8 cellular contexts compared by ENCODE assay signal in genomic region chr10:70458329-70459060, GRCh38. TPM values are rescaled to one million over a fixed set of nuclear protein-coding genes. Genes with fewer than 3 reads are reported as not detected.
DNase-seq lines count a peak whose midpoint lies in the region; ATAC-seq and TF ChIP-seq lines count a peak whose summit lies in the region.

No MANE protein-coding gene starts in this region.

- ATAC-seq in GM18505 (IDR thresholded peaks at IDR 0.05; ENCODE audit: unreplicated experiment): no peak

- POLR2A ChIA-PET in CD8-positive, alpha-beta memory T cell (lab: Charles Lee): no interaction called here

- H3K4me3 Mint-ChIP-seq in CD8-positive, alpha-beta memory T cell: peak overlapping the region in 2 of 7 donors; percentile 29 to 41

- H3K4me3 ChIP-seq in cardiac fibroblast (replicated peaks in 1 of 2; ENCODE audit: low read depth in 2 of 2, low read length in 2 of 2): peak overlapping the region; percentile 5 to 18
- H3K4me3 ChIP-seq in CD8-positive, alpha-beta memory T cell (ENCODE audit: low read length): no peak overlapping the region

- H3K27me3 ChIP-seq in layer of hippocampus (ENCODE audit: control insufficient read depth, insufficient read depth, low read length): no peaks in the 10 kb centered on the region
- peaks cover 11% of the 10 kb centered on the region for H3K27me3 ChIP-seq in CD8-positive, alpha-beta memory T cell (ENCODE audit: insufficient read depth, low read length, poor library complexity, severe bottlenecking)

- DNase-seq in DMS53 (lab: John Stamatoyannopoulos, UW): peak; percentile 90
- DNase-seq in RPMI7951 (ENCODE audit: low read depth): peak; percentile 73
- peak; percentile 69 to 73 for DNase-seq in cardiac fibroblast (ENCODE audit: low read depth in 2 of 2)
- DNase-seq in stimulated activated CD4-positive, alpha-beta T cell treated with anti-CD3 and anti-CD28 coated beads, Interleukin-2, amount 100 ng/mL, for 4 hours (ENCODE audit: low read depth): peak; percentile 63
- DNase-seq in CD8-positive, alpha-beta memory T cell: no peak
- no peak for DNase-seq in NCI-H1694 treated with DMSO at 0.1 percent for 48 hours (lab: John Stamatoyannopoulos, UW)

- no peaks in the 10 kb centered on the region for H3K9me3 ChIP-seq in CD8-positive, alpha-beta memory T cell (ENCODE audit: low read length)

- peaks cover 0 to 8% (median 0%) of the 10 kb centered on the region in 3 donors for H3K4me1 Mint-ChIP-seq in CD8-positive, alpha-beta memory T cell

- CTCF ChIA-PET in CD8-positive, alpha-beta memory T cell (lab: Charles Lee): interaction anchor here (1.4 kb wide), 1 partner anchor 300 kb away, joined by 3 read pairs; no protein-coding TSS in a partner anchor

- no peaks in the 10 kb centered on the region for H3K36me3 Mint-ChIP-seq in CD8-positive, alpha-beta memory T cell

- H3K27ac Mint-ChIP-seq in CD8-positive, alpha-beta memory T cell: no peak overlapping the region

- TF ChIP-seq POLR2A in GM18505 (IDR thresholded peaks at IDR 0.05; ENCODE audit: borderline replicate concordance, extremely low read depth, insufficient read depth, insufficient read length): no peak

- TF ChIP-seq CTCF in cardiac fibroblast (IDR thresholded peaks at IDR 0.05; ENCODE audit: low read depth, low read length): no peak

- peaks cover 36 to 59% of the 10 kb centered on the region in 2 donors for H3K27me3 Mint-ChIP-seq in CD8-positive, alpha-beta memory T cell

- no peaks in the 10 kb centered on the region for H3K9me3 Mint-ChIP-seq in CD8-positive, alpha-beta memory T cell

- H3K27ac ChIP-seq in layer of hippocampus (ENCODE audit: low read depth, low read length): peak overlapping the region; percentile 65
- no peak overlapping the region for H3K27ac ChIP-seq in CD8-positive, alpha-beta memory T cell (ENCODE audit: low read depth, low read length)

- H3K4me1 ChIP-seq in CD8-positive, alpha-beta memory T cell (ENCODE audit: insufficient read depth, low read length): no peaks in the 10 kb centered on the region

- H3K36me3 ChIP-seq in CD8-positive, alpha-beta memory T cell (ENCODE audit: insufficient read depth, low read length): no peaks in the 10 kb centered on the region

RNA-seq across cellular contexts. Expression of gene NODAL, which starts 17.0 kb away (rescaled TPM):
- not detected in 2 replicates for total RNA-seq in RPMI7951 (2014; rRNA removed; shearing (Covaris generic))
- not detected for total RNA-seq in CD8-positive, alpha-beta memory T cell
- 0.43 TPM for polyA plus RNA-seq in CD8-positive, alpha-beta memory T cell

RNA-seq across cellular contexts. Expression of gene PALD1, which starts 20.1 kb away (rescaled TPM):
- total RNA-seq in RPMI7951 (2014; rRNA removed; shearing (Covaris generic)): 0.10 and 0.12 TPM in 2 replicates
- total RNA-seq in CD8-positive, alpha-beta memory T cell: under 1 TPM; 0.20 to 0.29 TPM
- not detected for polyA plus RNA-seq in CD8-positive, alpha-beta memory T cell

RNA-seq across cellular contexts. Expression of gene EIF4EBP2, which starts 54.5 kb away (rescaled TPM):
- 24.8 and 26.1 TPM in 2 replicates for total RNA-seq in RPMI7951 (2014; rRNA removed; shearing (Covaris generic))
- total RNA-seq in CD8-positive, alpha-beta memory T cell: 10 to 100 TPM; 44.4 to 45.8 TPM
- 61.9 TPM for polyA plus RNA-seq in CD8-positive, alpha-beta memory T cell

Comparison
In these comparisons a context has a peak if more than half of its experiments do, and no peak if none do; other contexts are left out.
1. DNase-seq: peak in DMS53 (single experiment), RPMI7951 (single experiment), cardiac fibroblast (2 of 2) and stimulated activated CD4-positive, alpha-beta T cell treated with anti-CD3 and anti-CD28 coated beads, Interleukin-2, amount 100 ng/mL, for 4 hours (single experiment); none in CD8-positive, alpha-beta memory T cell (0 of 5) and NCI-H1694 treated with DMSO at 0.1 percent for 48 hours (single experiment).